ENCODE assay signal across 8 cellular contexts in the genomic region with DNA sequence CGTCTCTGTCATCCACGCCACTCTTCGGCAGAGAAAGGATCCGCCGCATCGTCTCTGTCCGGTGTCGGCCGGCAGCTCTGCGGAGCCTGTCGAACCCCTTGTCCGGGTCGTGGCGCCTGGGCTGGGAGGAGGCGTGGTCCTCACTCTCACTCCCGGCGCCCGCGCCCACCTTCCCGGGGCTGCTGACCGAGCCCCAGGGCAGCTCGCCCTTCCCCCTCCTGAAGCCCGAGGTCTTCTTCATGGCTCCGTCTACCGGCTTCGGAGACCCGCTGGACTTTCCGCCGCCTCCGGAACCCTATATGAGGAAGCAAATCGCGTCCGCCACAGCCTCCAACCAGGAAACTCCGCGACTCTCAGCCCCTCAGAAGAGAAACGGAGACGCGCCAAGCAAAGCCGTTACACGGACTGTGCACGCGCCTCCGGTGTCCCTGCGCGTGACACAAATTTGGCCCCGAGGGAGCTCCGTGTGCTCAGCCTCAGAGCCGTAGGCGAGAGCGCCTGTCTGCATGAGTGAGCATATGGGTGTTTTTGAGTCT.
DNase-seq lines count a peak whose midpoint lies in the region; ATAC-seq and TF ChIP-seq lines count a peak whose summit lies in the region.
"Not testable (repeated sequence)": the region's sequence is repeated elsewhere in the genome, so short reads cannot be mapped to it uniquely, and the experiment has no call there.

No MANE protein-coding gene starts in this region.

- H3K4me3 Mint-ChIP-seq in CD4-positive, alpha-beta T cell, result peak overlapping the region; percentile 58
- peak overlapping the region; percentile 74 to 77 for H3K4me3 Mint-ChIP-seq in stimulated activated naive B cell treated with anti-CD40 and anti-IgM and Interleukin-4, amounts not matched to agents 10 μg/mL and 1 μg/mL and 100 μg/mL, for 72 hours

- not testable (repeated sequence) for H3K27ac ChIP-seq in CD4-positive, alpha-beta T cell (ENCODE audit: low read depth, low read length)

- H3K36me3 ChIP-seq in kidney epithelial cell (ENCODE audit: control insufficient read depth, insufficient read depth, low read length), result not testable (repeated sequence)

- not testable (repeated sequence) for TF ChIP-seq CTCF in CD4-positive, alpha-beta T cell (IDR thresholded peaks at IDR 0.05); kidney epithelial cell (IDR thresholded peaks at IDR 0.05; ENCODE audit: insufficient read depth, low read length, poor library complexity, severe bottlenecking)

- H3K27me3 ChIP-seq in CD4-positive, alpha-beta T cell (ENCODE audit: control insufficient read depth, insufficient read depth, low read length); kidney epithelial cell (ENCODE audit: control insufficient read depth, insufficient read depth, low read length): not testable (repeated sequence)

- not testable (repeated sequence) for H3K27ac Mint-ChIP-seq in CD4-positive, alpha-beta T cell
- H3K27ac Mint-ChIP-seq in stimulated activated naive B cell treated with anti-CD40 and anti-IgM and Interleukin-4, amounts not matched to agents 10 μg/mL and 1 μg/mL and 100 μg/mL, for 72 hours, result peak overlapping the region; percentile 51

- H3K27me3 Mint-ChIP-seq in CD4-positive, alpha-beta T cell, result peaks cover 47% of the 10 kb centered on the region
- H3K27me3 Mint-ChIP-seq in stimulated activated naive B cell treated with anti-CD40 and anti-IgM and Interleukin-4, amounts not matched to agents 10 μg/mL and 1 μg/mL and 100 μg/mL, for 72 hours, result peaks cover 11 to 26% of the 10 kb centered on the region in 2 donors

- not testable (repeated sequence) for DNase-seq in CD4-positive, alpha-beta T cell; kidney epithelial cell (ENCODE audit: low read depth); stimulated activated naive B cell treated with anti-CD40 and anti-IgM and Interleukin-4, amounts not matched to agents 10 μg/mL and 1 μg/mL and 100 μg/mL, for 72 hours
- peak; percentile 26 for DNase-seq in NOMO-1 treated with DMSO at 0.1 percent for 48 hours (lab: John Stamatoyannopoulos, UW; ENCODE audit: unreplicated experiment)
- peak; percentile 2 for DNase-seq in activated gamma-delta T cell (lab: John Stamatoyannopoulos, UW)

- not testable (repeated sequence) for ATAC-seq in CD4-positive, alpha-beta T cell (ENCODE audit: poor library complexity)
- ATAC-seq in GM19023 (IDR thresholded peaks at IDR 0.05; ENCODE audit: unreplicated experiment), result peak; percentile 87
- peak; percentile 55 for ATAC-seq in GM21786 (IDR thresholded peaks at IDR 0.05; ENCODE audit: unreplicated experiment)
- peak; percentile 86 for ATAC-seq in HG03175 (IDR thresholded peaks at IDR 0.05; ENCODE audit: unreplicated experiment)
- ATAC-seq in stimulated activated naive B cell treated with anti-CD40 and anti-IgM and Interleukin-4, amounts not matched to agents 10 μg/mL and 1 μg/mL and 100 μg/mL, for 72 hours (replicated peaks), result peak; percentile 77 to 82

- H3K36me3 Mint-ChIP-seq in CD4-positive, alpha-beta T cell (ENCODE audit: low read depth); stimulated activated naive B cell treated with anti-CD40 and anti-IgM and Interleukin-4, amounts not matched to agents 10 μg/mL and 1 μg/mL and 100 μg/mL, for 72 hours: not testable (repeated sequence)

- not testable (repeated sequence) for H3K9me3 Mint-ChIP-seq in CD4-positive, alpha-beta T cell; stimulated activated naive B cell treated with anti-CD40 and anti-IgM and Interleukin-4, amounts not matched to agents 10 μg/mL and 1 μg/mL and 100 μg/mL, for 72 hours

- POLR2A ChIA-PET in CD4-positive, alpha-beta T cell (lab: Charles Lee), result not testable (repeated sequence)

- CTCF ChIA-PET in CD4-positive, alpha-beta T cell (lab: Charles Lee), result not testable (repeated sequence)

- not testable (repeated sequence) for H3K4me1 Mint-ChIP-seq in CD4-positive, alpha-beta T cell (ENCODE audit: low read depth); stimulated activated naive B cell treated with anti-CD40 and anti-IgM and Interleukin-4, amounts not matched to agents 10 μg/mL and 1 μg/mL and 100 μg/mL, for 72 hours

- intact Hi-C loops in CD4-positive, alpha-beta T cell (cut with DNase I, micrococcal nuclease), result not testable (repeated sequence)

- H3K4me3 ChIP-seq in kidney epithelial cell (ENCODE audit: low read depth, low read length), result peak overlapping the region; percentile 17

- H3K9me3 ChIP-seq in CD4-positive, alpha-beta T cell (ENCODE audit: control insufficient read depth, low read length), result not testable (repeated sequence)
